10 cellular contexts compared by ENCODE assay signal in genomic region chr4:184348311-184349233, GRCh38.
A peak's percentile ranks its signal among the peaks of the same experiment; 100 is the strongest.
DNase-seq lines count a peak whose midpoint lies in the region; ATAC-seq, FAIRE-seq and TF ChIP-seq lines count a peak whose summit lies in the region.
"Had no signal": no experiment of that assay in that cellular context is flagged by ENCODE, and none has a peak within 500 bp of the region (broad histone marks: within the 10 kb centered on the region; RNA-seq: fewer than 3 reads in every experiment).

No MANE protein-coding gene starts in this region.

- H3K4me3 ChIP-seq in Caco-2 (ENCODE audit: low read depth, low read length) = no peak overlapping the region
- H3K4me3 ChIP-seq in OCI-LY7 (ENCODE audit: low read depth, low read length, poor library complexity, severe bottlenecking) = peak overlapping the region; percentile 57

- H4K20me1 ChIP-seq in OCI-LY7 (ENCODE audit: insufficient read depth, low read length) = no peaks in the 10 kb centered on the region

- no peaks in the 10 kb centered on the region for H3K27me3 ChIP-seq in Caco-2 (replicated peaks; ENCODE audit: control insufficient read depth, insufficient read depth, low read length)

- peak overlapping the region; percentile 94 for H3K27ac Mint-ChIP-seq in Caco-2 (ENCODE audit: unreplicated experiment)
- peak overlapping the region; percentile 84 for H3K27ac Mint-ChIP-seq in glutamatergic neuron (ENCODE audit: unreplicated experiment)
- H3K27ac Mint-ChIP-seq: activated CD4-positive, alpha-beta memory T cell treated with anti-CD3 and anti-CD28 coated beads for 36 hours had no signal

- TF ChIP-seq CTCF in Caco-2 (IDR thresholded peaks at IDR 0.05; ENCODE audit: insufficient read depth in 1 of 2, low read depth in 1 of 2, low read length in 1 of 2, severe bottlenecking in 1 of 2, unreplicated experiment in 1 of 2) = no peak
- TF ChIP-seq CTCF in OCI-LY7 (conservative IDR thresholded peaks at IDR 0.05; ENCODE audit: low read length) = no peak
- TF ChIP-seq CTCF in glutamatergic neuron (IDR thresholded peaks at IDR 0.05; ENCODE audit: partially characterized antibody, unreplicated experiment) = no peak
- TF ChIP-seq CTCF in omental fat pad (IDR thresholded peaks at IDR 0.05) = no peak

- H3K4me1 ChIP-seq in Caco-2 = peaks cover 36% of the 10 kb centered on the region
- H3K4me1 ChIP-seq in OCI-LY7 (ENCODE audit: insufficient read depth, low read length, poor library complexity, severe bottlenecking) = peaks cover 69% of the 10 kb centered on the region

- peaks cover 6% of the 10 kb centered on the region for H3K36me3 Mint-ChIP-seq in Caco-2 (ENCODE audit: insufficient read depth, unreplicated experiment)
- H3K36me3 Mint-ChIP-seq in glutamatergic neuron (ENCODE audit: unreplicated experiment) = no peaks in the 10 kb centered on the region
- H3K36me3 Mint-ChIP-seq: activated CD4-positive, alpha-beta memory T cell treated with anti-CD3 and anti-CD28 coated beads for 36 hours had no signal

- POLR2A ChIA-PET in Caco-2 (lab: Charles Lee) (interaction anchor here (0.8 to 1.7 kb wide), 5 partner anchors 9 to 189 kb away, joined by 3 to 11 read pairs (median 5); partner anchors contain the start of gene IRF2), OCI-LY7 (lab: Charles Lee) (interaction anchor here (0.7 to 7.5 kb wide), 33 partner anchors 9 to 177 kb away, joined by 3 to 67 read pairs (median 7); partner anchors contain the start of gene IRF2)

- H3K9me2 ChIP-seq in OCI-LY7 (ENCODE audit: insufficient read depth, low read length) = no peaks in the 10 kb centered on the region

- peak; percentile 61 for ATAC-seq in omental fat pad (ENCODE audit: low FRiP score)
- ATAC-seq in GM18870 (IDR thresholded peaks at IDR 0.05; ENCODE audit: unreplicated experiment) = no peak
- ATAC-seq: effector memory CD8-positive, alpha-beta T cell had no signal

- intact Hi-C loops in Caco-2 (cut with micrococcal nuclease; ENCODE audit: unreplicated experiment) = loop anchor here (1.0 to 2.0 kb wide), 8 partner anchors 16 to 190 kb away; partner anchors contain the start of gene IRF2
- intact Hi-C loops in OCI-LY7 (cut with micrococcal nuclease; ENCODE audit: unreplicated experiment) = no loop called here

- H2AFZ ChIP-seq in OCI-LY7 (ENCODE audit: low read length) = peak overlapping the region; percentile 48; the same call in 1 of the 2 replicates

- no peaks in the 10 kb centered on the region for H3K9me3 ChIP-seq in Caco-2
- no peaks in the 10 kb centered on the region for H3K9me3 ChIP-seq in OCI-LY7 (ENCODE audit: low read length)

- H3K4me1 Mint-ChIP-seq in Caco-2 (ENCODE audit: low read depth, unreplicated experiment) (peaks cover 42% of the 10 kb centered on the region), glutamatergic neuron (ENCODE audit: low read depth, unreplicated experiment) (peaks cover 40% of the 10 kb centered on the region)

- H3K79me2 ChIP-seq in OCI-LY7 (ENCODE audit: insufficient read depth, low read depth, low read length) = no peaks in the 10 kb centered on the region

- DNase-seq in Caco-2 (peak; percentile 86 to 92), OCI-LY7 (ENCODE audit: low spot score) (peak; percentile 41), glutamatergic neuron (no peak), omental fat pad (ENCODE audit: low spot score) (no peak), occipital lobe (lab: John Stamatoyannopoulos, UW) (no peak), ecto neural progenitor cell (ENCODE audit: low spot score) (no peak), frontal cortex (ENCODE audit: low spot score in 2 of 2) (no peak)
- DNase-seq: activated CD4-positive, alpha-beta memory T cell treated with anti-CD3 and anti-CD28 coated beads for 36 hours; effector memory CD8-positive, alpha-beta T cell had no signal

- H3K9me3 Mint-ChIP-seq in Caco-2 (ENCODE audit: unreplicated experiment) (no peaks in the 10 kb centered on the region), glutamatergic neuron (ENCODE audit: unreplicated experiment) (peaks cover 3% of the 10 kb centered on the region)
- H3K9me3 Mint-ChIP-seq: effector memory CD8-positive, alpha-beta T cell had no signal

- no peaks in the 10 kb centered on the region for H3K27me3 Mint-ChIP-seq in Caco-2 (ENCODE audit: insufficient read depth, unreplicated experiment)
- peaks cover 4% of the 10 kb centered on the region for H3K27me3 Mint-ChIP-seq in glutamatergic neuron (ENCODE audit: unreplicated experiment)
- H3K27me3 Mint-ChIP-seq: activated CD4-positive, alpha-beta memory T cell treated with anti-CD3 and anti-CD28 coated beads for 36 hours had no signal

- FAIRE-seq in frontal cortex (lab: Jason Lieb, UNC) = no peak

- H3K36me3 ChIP-seq in Caco-2 (ENCODE audit: control insufficient read depth, insufficient read depth, low read length) (no peaks in the 10 kb centered on the region), OCI-LY7 (ENCODE audit: insufficient read depth, low read length) (no peaks in the 10 kb centered on the region)

- CTCF ChIA-PET in Caco-2 (lab: Charles Lee) = interaction anchor here (0.6 to 1.1 kb wide), 7 partner anchors 12 to 188 kb away, joined by 3 to 7 read pairs (median 4); no protein-coding TSS in a partner anchor
- CTCF ChIA-PET in OCI-LY7 (lab: Charles Lee; ENCODE audit: unreplicated experiment) = interaction anchor here (1.1 to 1.9 kb wide), 2 partner anchors 19 to 74 kb away, joined by 3 to 9 read pairs; no protein-coding TSS in a partner anchor

- H3K27ac ChIP-seq in OCI-LY7 (ENCODE audit: low read depth, low read length, poor library complexity, severe bottlenecking) = peak overlapping the region; percentile 85

- H3K4me2 ChIP-seq in OCI-LY7 (ENCODE audit: low read length) = peak overlapping the region; percentile 92

- BruUV-seq in Caco-2 (replicated peaks; lab: Mats Ljungman, UMichigan) (TSS peak; percentile 88), OCI-LY7 (replicated peaks; lab: Mats Ljungman, UMichigan) (no TSS peak)

- H3K4me3 Mint-ChIP-seq in Caco-2 (ENCODE audit: unreplicated experiment) (peak overlapping the region; percentile 71), glutamatergic neuron (ENCODE audit: unreplicated experiment) (peak overlapping the region; percentile 59)
- H3K4me3 Mint-ChIP-seq: activated CD4-positive, alpha-beta memory T cell treated with anti-CD3 and anti-CD28 coated beads for 36 hours had no signal

Comparison
In these comparisons a context has a peak if more than half of its experiments do, and no peak if none do; other contexts are left out.
1. DNase-seq: peak in Caco-2 (2 of 2) and OCI-LY7 (single experiment); none in glutamatergic neuron (single experiment), omental fat pad (single experiment), occipital lobe (single experiment), ecto neural progenitor cell (single experiment) and frontal cortex (0 of 2).